In genomic region chr7:6545398-6546126, GRCh38 we compare ENCODE assay signal across 1 cellular context.
TF ChIP-seq lines count a peak whose summit lies in the region.

No MANE protein-coding gene starts in this region.

TF ChIP-seq in H1, 55 proteins besides CTCF, POLR2A, EP300 and RAD21:
- no peak for TF ChIP-seq RXRA (IDR thresholded peaks at IDR 0.05; ENCODE audit: insufficient read depth, low read depth, low read length)
- no peak for TF ChIP-seq MAFK (IDR thresholded peaks at IDR 0.05; ENCODE audit: low read depth, low read length)
- no peak for TF ChIP-seq GABPA (IDR thresholded peaks at IDR 0.05; ENCODE audit: borderline replicate concordance, insufficient read depth, low read length)
- TF ChIP-seq TCF12 (IDR thresholded peaks at IDR 0.05; ENCODE audit: low read depth, low read length), result no peak
- no peak for TF ChIP-seq SIX5 (IDR thresholded peaks at IDR 0.05; ENCODE audit: low read depth, low read length)
- no peak for TF ChIP-seq RNF2 (IDR thresholded peaks at IDR 0.05; ENCODE audit: borderline replicate concordance, low read depth, low read length, missing control alignments, poor library complexity, severe bottlenecking)
- TF ChIP-seq, protein P1, sequence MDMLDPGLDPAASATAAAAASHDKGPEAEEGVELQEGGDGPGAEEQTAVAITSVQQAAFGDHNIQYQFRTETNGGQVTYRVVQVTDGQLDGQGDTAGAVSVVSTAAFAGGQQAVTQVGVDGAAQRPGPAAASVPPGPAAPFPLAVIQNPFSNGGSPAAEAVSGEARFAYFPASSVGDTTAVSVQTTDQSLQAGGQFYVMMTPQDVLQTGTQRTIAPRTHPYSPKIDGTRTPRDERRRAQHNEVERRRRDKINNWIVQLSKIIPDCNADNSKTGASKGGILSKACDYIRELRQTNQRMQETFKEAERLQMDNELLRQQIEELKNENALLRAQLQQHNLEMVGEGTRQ (IDR thresholded peaks at IDR 0.05; ENCODE audit: low read length), result no peak
- TF ChIP-seq MAX (IDR thresholded peaks at IDR 0.05), result no peak
- no peak for TF ChIP-seq E2F6 (IDR thresholded peaks at IDR 0.05)
- TF ChIP-seq CHD2 (IDR thresholded peaks at IDR 0.05; ENCODE audit: low read length), result no peak
- TF ChIP-seq HDAC2 (IDR thresholded peaks at IDR 0.05; ENCODE audit: borderline replicate concordance in 1 of 2, low read depth in 2 of 2, low read length in 2 of 2), result no peak
- TF ChIP-seq EGR1 (IDR thresholded peaks at IDR 0.05; ENCODE audit: borderline replicate concordance, low read depth, low read length), result no peak
- no peak for TF ChIP-seq RBBP5 (IDR thresholded peaks at IDR 0.05; ENCODE audit: borderline replicate concordance, low read depth, low read length)
- TF ChIP-seq SP2 (IDR thresholded peaks at IDR 0.05; ENCODE audit: low read length), result no peak
- TF ChIP-seq RFX5 (IDR thresholded peaks at IDR 0.05; ENCODE audit: borderline replicate concordance, low read depth, low read length), result no peak
- no peak for TF ChIP-seq BRCA1 (IDR thresholded peaks at IDR 0.05; ENCODE audit: low read depth, low read length)
- no peak for TF ChIP-seq TBP (IDR thresholded peaks at IDR 0.05; ENCODE audit: low read depth, low read length)
- TF ChIP-seq, protein P2, sequence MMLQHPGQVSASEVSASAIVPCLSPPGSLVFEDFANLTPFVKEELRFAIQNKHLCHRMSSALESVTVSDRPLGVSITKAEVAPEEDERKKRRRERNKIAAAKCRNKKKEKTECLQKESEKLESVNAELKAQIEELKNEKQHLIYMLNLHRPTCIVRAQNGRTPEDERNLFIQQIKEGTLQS (IDR thresholded peaks at IDR 0.05; ENCODE audit: insufficient read depth, low read depth, low read length), result no peak
- TF ChIP-seq CBX5 (IDR thresholded peaks at IDR 0.05; ENCODE audit: low read depth, low read length), result no peak
- no peak for TF ChIP-seq POU5F1 (IDR thresholded peaks at IDR 0.05; ENCODE audit: low read depth, low read length)
